In the genomic region with DNA sequence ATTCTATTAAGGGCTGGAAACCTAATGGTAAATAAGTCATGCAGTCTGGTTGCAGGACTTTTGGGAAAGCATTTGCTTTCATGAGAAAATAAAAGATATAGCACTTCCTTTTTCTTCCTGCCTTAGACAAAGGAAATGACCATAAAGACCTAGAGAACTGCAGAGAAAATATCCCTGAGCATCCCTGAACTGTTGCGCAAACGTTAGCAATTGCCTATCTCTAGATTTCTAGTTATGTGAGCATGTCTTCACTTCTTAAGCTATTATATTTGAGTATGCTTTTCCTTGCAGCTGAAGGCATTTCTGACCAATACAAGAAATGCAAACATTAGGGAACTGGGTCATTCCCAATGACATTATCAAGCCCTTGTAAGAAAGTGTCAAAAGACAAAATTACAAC, we compare ENCODE assay signal across 3 cellular contexts.
TF ChIP-seq lines count a peak whose summit lies in the region.

No MANE protein-coding gene starts in this region.

TF ChIP-seq in IMR-90, 13 proteins besides CTCF, POLR2A, EP300 and RAD21:
- TF ChIP-seq CEBPB (IDR thresholded peaks at IDR 0.05; ENCODE audit: low read depth, low read length) (peak; percentile 79), RFX5 (IDR thresholded peaks at IDR 0.05; ENCODE audit: low read depth, low read length) (no peak), MAFK (IDR thresholded peaks at IDR 0.05; ENCODE audit: low read depth, low read length) (no peak), CHD1 (IDR thresholded peaks at IDR 0.05; ENCODE audit: low read depth, low read length) (no peak), MXI1 (IDR thresholded peaks at IDR 0.05; ENCODE audit: borderline replicate concordance, low read depth, low read length) (no peak), SMC3 (IDR thresholded peaks at IDR 0.05; ENCODE audit: low read depth, low read length) (no peak)
- TF ChIP-seq, protein P1, sequence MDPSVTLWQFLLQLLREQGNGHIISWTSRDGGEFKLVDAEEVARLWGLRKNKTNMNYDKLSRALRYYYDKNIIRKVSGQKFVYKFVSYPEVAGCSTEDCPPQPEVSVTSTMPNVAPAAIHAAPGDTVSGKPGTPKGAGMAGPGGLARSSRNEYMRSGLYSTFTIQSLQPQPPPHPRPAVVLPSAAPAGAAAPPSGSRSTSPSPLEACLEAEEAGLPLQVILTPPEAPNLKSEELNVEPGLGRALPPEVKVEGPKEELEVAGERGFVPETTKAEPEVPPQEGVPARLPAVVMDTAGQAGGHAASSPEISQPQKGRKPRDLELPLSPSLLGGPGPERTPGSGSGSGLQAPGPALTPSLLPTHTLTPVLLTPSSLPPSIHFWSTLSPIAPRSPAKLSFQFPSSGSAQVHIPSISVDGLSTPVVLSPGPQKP (IDR thresholded peaks at IDR 0.05; ENCODE audit: borderline replicate concordance, low read depth, low read length) = no peak

TF ChIP-seq in H1, 55 proteins besides CTCF, POLR2A, EP300 and RAD21:
- TF ChIP-seq NANOG (IDR thresholded peaks at IDR 0.05; ENCODE audit: insufficient read depth, low read depth, low read length, poor library complexity, severe bottlenecking) (no peak), CEBPB (IDR thresholded peaks at IDR 0.05; ENCODE audit: low read depth, low read length) (peak; percentile 57; the same call in 1 of the 2 replicates)
TF ChIP-seq in H1: peak in this region for 1.

TF ChIP-seq in GM12891, 5 proteins besides CTCF, POLR2A, EP300 and RAD21:
- TF ChIP-seq TAF1 (IDR thresholded peaks at IDR 0.05; ENCODE audit: low read depth, low read length) = no peak
